Comparison of ENCODE assay signal across 30 cellular contexts in genomic region chr3:181354140-181354539, GRCh38.
DNase-seq lines count a peak whose midpoint lies in the region; ATAC-seq, FAIRE-seq and TF ChIP-seq lines count a peak whose summit lies in the region.
"Had no signal": no experiment of that assay in that cellular context is flagged by ENCODE, and none has a peak within 500 bp of the region (broad histone marks: within the 10 kb centered on the region; RNA-seq: fewer than 3 reads in every experiment).

No MANE protein-coding gene starts in this region.

- H3K9me2 ChIP-seq in PC-3 (replicated peaks; ENCODE audit: low read length) = no peaks in the 10 kb centered on the region

- no peaks in the 10 kb centered on the region for H3K9me3 Mint-ChIP-seq in H9
- H3K9me3 Mint-ChIP-seq: CD8-positive, alpha-beta T cell had no signal

- H3K9ac ChIP-seq in H9 (ENCODE audit: extremely low read depth, insufficient read length, low read length) (no peak overlapping the region), KMS-11 (no peak overlapping the region), PC-3 (ENCODE audit: low read length) (no peak overlapping the region), keratinocyte (ENCODE audit: control insufficient read depth, extremely low read depth, insufficient read depth, low read length) (no peak overlapping the region)
- H3K9ac ChIP-seq: GM23248 had no signal

- no peak overlapping the region for H3T11ph ChIP-seq in H9 (ENCODE audit: low read length)

- H3K27ac Mint-ChIP-seq in H9 = no peak overlapping the region
- H3K27ac Mint-ChIP-seq: B cell; CD8-positive, alpha-beta T cell had no signal

- no peak overlapping the region for H2AFZ ChIP-seq in H9 (ENCODE audit: low read length)
- no peak overlapping the region for H2AFZ ChIP-seq in KMS-11 (ENCODE audit: low read depth)
- H2AFZ ChIP-seq in PC-3 (ENCODE audit: low read length) = no peak overlapping the region
- no peak overlapping the region for H2AFZ ChIP-seq in keratinocyte (ENCODE audit: control insufficient read depth, low read length)
- H2AFZ ChIP-seq: GM23248 had no signal

- H3K14ac ChIP-seq in H9 (ENCODE audit: insufficient read depth, low read length) = no peak overlapping the region

- H4K5ac ChIP-seq in H9 (ENCODE audit: insufficient read length, low read depth, low read length) = no peak overlapping the region

- no peak overlapping the region for H4K8ac ChIP-seq in H9 (replicated peaks; ENCODE audit: insufficient read length, low read depth, low read length)

- H2BK120ac ChIP-seq in H9 (ENCODE audit: low read depth, low read length, poor library complexity, severe bottlenecking) = no peak overlapping the region

- H3K27me3 Mint-ChIP-seq in H9 (ENCODE audit: low read depth) = no peaks in the 10 kb centered on the region
- H3K27me3 Mint-ChIP-seq: B cell had no signal

- no peaks in the 10 kb centered on the region for H3K23me2 ChIP-seq in H9 (ENCODE audit: insufficient read length, low read depth, low read length, poor library complexity, severe bottlenecking)

- no peak overlapping the region for H3K56ac ChIP-seq in H9 (ENCODE audit: insufficient read length, low read depth, low read length)

- no peaks in the 10 kb centered on the region for H3K79me1 ChIP-seq in H9 (ENCODE audit: insufficient read depth, low read depth, low read length, poor library complexity, severe bottlenecking)

- FAIRE-seq in keratinocyte (lab: Jason Lieb, UNC) = no peak
- FAIRE-seq: GM12892, GM19239 had no signal

- no peak overlapping the region for H3K23ac ChIP-seq in H9 (ENCODE audit: insufficient read length, low read depth, low read length)

- no TSS peak for BruUV-seq in PC-3 (replicated peaks; lab: Mats Ljungman, UMichigan)

- DNase-seq in H9 (no peak), PC-3 (no peak), keratinocyte (ENCODE audit: low read depth, low spot score) (no peak)
- DNase-seq in activated effector memory CD4-positive, alpha-beta T cell treated with anti-CD3 and anti-CD28 coated beads, Interleukin-2, amount 50 U/mL, for 16 hours = no peak
- DNase-seq in stimulated activated CD4-positive, alpha-beta T cell treated with anti-CD3 and anti-CD28 coated beads, Interleukin-4, amount 100 ng/mL, for 4 hours = no peak
- DNase-seq: Calu3; CD8-positive, alpha-beta T cell; DMS79 treated with DMSO at 0.1 percent for 48 hours; GM23248; IMR-90; KG1; MV-4-11; NCI-H1105; NCI-H1436 treated with DMSO at 0.1 percent for 48 hours; NCI-H2029; NCI-H446 treated with DMSO at 0.1 percent for 48 hours; NCI-H526; NCI-H82; NK-92 treated with Interleukin-12 subunit alpha and Interleukin-12 subunit beta, amount 100 ng/mL, for 24 hours; SIG-M5 had no signal

- no peak overlapping the region for H2AK5ac ChIP-seq in H9 (ENCODE audit: insufficient read length, low read length)

- H2BK12ac ChIP-seq in H9 (ENCODE audit: insufficient read length, low read depth, low read length) = no peak overlapping the region

- H2BK15ac ChIP-seq in H9 (ENCODE audit: low read depth, low read length) = no peak overlapping the region

- H2BK20ac ChIP-seq in H9 (ENCODE audit: low read depth, low read length, poor library complexity, severe bottlenecking) = no peak overlapping the region

- no peaks in the 10 kb centered on the region for H3K9me1 ChIP-seq in keratinocyte (ENCODE audit: control insufficient read depth, extremely low read depth, insufficient read depth, low read length)

- ATAC-seq in PC-3 (no peak), GM21381 (IDR thresholded peaks at IDR 0.05; ENCODE audit: unreplicated experiment) (no peak)
- ATAC-seq: CD8-positive, alpha-beta T cell; Panc1 had no signal

- H3K79me2 ChIP-seq in H9 (ENCODE audit: insufficient read depth, low read length) = no peaks in the 10 kb centered on the region
- no peaks in the 10 kb centered on the region for H3K79me2 ChIP-seq in KMS-11 (ENCODE audit: insufficient read depth, low read depth)
- no peaks in the 10 kb centered on the region for H3K79me2 ChIP-seq in PC-3 (ENCODE audit: low read length)
- no peaks in the 10 kb centered on the region for H3K79me2 ChIP-seq in keratinocyte (ENCODE audit: control insufficient read depth, insufficient read depth, low read length)

- H3K36me3 ChIP-seq in KMS-11 (ENCODE audit: insufficient read depth) = no peaks in the 10 kb centered on the region
- no peaks in the 10 kb centered on the region for H3K36me3 ChIP-seq in PC-3 (ENCODE audit: low read depth, low read length)
- no peaks in the 10 kb centered on the region for H3K36me3 ChIP-seq in keratinocyte (ENCODE audit: control insufficient read depth in 2 of 2, extremely low read depth in 1 of 2, insufficient read depth in 2 of 2, low read length in 2 of 2)
- H3K36me3 ChIP-seq: HAP-1 had no signal

- intact Hi-C loops in PC-3 (cut with micrococcal nuclease) = no loop called here

- H3K4me1 ChIP-seq in H9 (ENCODE audit: insufficient read depth, low read length) = no peaks in the 10 kb centered on the region
- H3K4me1 ChIP-seq in KMS-11 (ENCODE audit: low read depth, poor library complexity, severe bottlenecking) = no peaks in the 10 kb centered on the region
- H3K4me1 ChIP-seq in PC-3 (ENCODE audit: insufficient read depth, low read length) = no peaks in the 10 kb centered on the region
- H3K4me1 ChIP-seq in keratinocyte (ENCODE audit: control insufficient read depth, extremely low read depth, insufficient read depth, low read length) = no peaks in the 10 kb centered on the region

- H3K18ac ChIP-seq in H9 (ENCODE audit: insufficient read length, low read depth, low read length) = no peak overlapping the region

- no peaks in the 10 kb centered on the region for H3K4me1 Mint-ChIP-seq in H9
- H3K4me1 Mint-ChIP-seq: B cell had no signal

- TF ChIP-seq CTCF in H9 (conservative IDR thresholded peaks at IDR 0.05) (peak; percentile 33; the same call in 1 of the 3 replicates), KMS-11 (conservative IDR thresholded peaks at IDR 0.05; ENCODE audit: low read depth, low read length) (0 out of 2 replicates have a peak, but pooled peaks have one; percentile 20), PC-3 (conservative IDR thresholded peaks at IDR 0.05; ENCODE audit: low read depth, low read length) (0 out of 2 replicates have a peak, but pooled peaks have one; percentile 25), keratinocyte (optimal IDR thresholded peaks at IDR 0.05 in 1 of 3, IDR thresholded peaks at IDR 0.05 in 1 of 3, conservative IDR thresholded peaks at IDR 0.05 in 1 of 3; ENCODE audit: extremely low read depth in 1 of 3, insufficient read depth in 2 of 3, low read length in 3 of 3) (peak; percentile 10 to 32 (median 25))

- H3K4me3 ChIP-seq in KMS-11 (IDR thresholded peaks at IDR 0.05; ENCODE audit: insufficient read depth, low read depth, low read length) (no peak overlapping the region), PC-3 (ENCODE audit: low read length) (no peak overlapping the region), keratinocyte (ENCODE audit: control insufficient read depth in 2 of 3, extremely low read depth in 1 of 3, insufficient read depth in 2 of 3, low read depth in 1 of 3, low read length in 3 of 3) (no peak overlapping the region)
- H3K4me3 ChIP-seq: GM23248, HAP-1, SK-N-MC had no signal

- H4K91ac ChIP-seq in H9 (ENCODE audit: insufficient read length, low read depth, low read length) = no peak overlapping the region

- no peaks in the 10 kb centered on the region for H4K20me1 ChIP-seq in H9 (ENCODE audit: control insufficient read depth, insufficient read depth, insufficient read length)
- H4K20me1 ChIP-seq in KMS-11 (ENCODE audit: insufficient read depth) = no peaks in the 10 kb centered on the region
- no peaks in the 10 kb centered on the region for H4K20me1 ChIP-seq in PC-3 (ENCODE audit: low read length)
- H4K20me1 ChIP-seq in keratinocyte (ENCODE audit: control insufficient read depth, extremely low read depth, insufficient read depth, low read length) = no peaks in the 10 kb centered on the region

- H3F3A ChIP-seq in PC-3 (ENCODE audit: low read length, unreplicated experiment) = no peaks in the 10 kb centered on the region

- no peak overlapping the region for H3K4me3 Mint-ChIP-seq in H9
- H3K4me3 Mint-ChIP-seq: B cell; CD8-positive, alpha-beta T cell had no signal

- no peak overlapping the region for H2BK5ac ChIP-seq in H9 (ENCODE audit: insufficient read length, low read length)

- no peaks in the 10 kb centered on the region for H3K36me3 Mint-ChIP-seq in H9 (ENCODE audit: insufficient read depth in 1 of 3, low read depth in 3 of 3)
- H3K36me3 Mint-ChIP-seq: CD8-positive, alpha-beta T cell had no signal

- no peaks in the 10 kb centered on the region for H3K27me3 ChIP-seq in H9 (ENCODE audit: insufficient read depth, low read length)
- no peaks in the 10 kb centered on the region for H3K27me3 ChIP-seq in KMS-11 (ENCODE audit: insufficient read depth, low read depth)
- no peaks in the 10 kb centered on the region for H3K27me3 ChIP-seq in PC-3 (ENCODE audit: low read length)
- H3K27me3 ChIP-seq in keratinocyte (ENCODE audit: control insufficient read depth, extremely low read depth, insufficient read depth, low read length) = no peaks in the 10 kb centered on the region

- H3K9me3 ChIP-seq in H9 (ENCODE audit: control insufficient read depth, low read depth, low read length) = no peaks in the 10 kb centered on the region
- H3K9me3 ChIP-seq in PC-3 (ENCODE audit: low read length) = no peaks in the 10 kb centered on the region
- no peaks in the 10 kb centered on the region for H3K9me3 ChIP-seq in keratinocyte (ENCODE audit: control insufficient read depth, low read depth, low read length)
- H3K9me3 ChIP-seq: HAP-1 had no signal

- POLR2A ChIA-PET in PC-3 (lab: Charles Lee; ENCODE audit: unreplicated experiment) = no interaction called here

- no peak overlapping the region for H3K27ac ChIP-seq in H9 (ENCODE audit: insufficient read length, low read depth, low read length)
- no peak overlapping the region for H3K27ac ChIP-seq in KMS-11
- H3K27ac ChIP-seq in PC-3 (ENCODE audit: low read length) = no peak overlapping the region
- no peak overlapping the region for H3K27ac ChIP-seq in keratinocyte (ENCODE audit: control insufficient read depth, insufficient read depth, low read length)
- H3K27ac ChIP-seq: C4-2B, GM23248, RWPE1, SK-N-MC had no signal

- H3K4me2 ChIP-seq in H9 (ENCODE audit: insufficient read depth, insufficient read length, low read length) (no peak overlapping the region), KMS-11 (no peak overlapping the region), PC-3 (ENCODE audit: low read length) (no peak overlapping the region), keratinocyte (ENCODE audit: control insufficient read depth, extremely low read depth, insufficient read depth, low read depth, low read length) (no peak overlapping the region)

- H3K4ac ChIP-seq in H9 (ENCODE audit: low read depth, low read length) = no peak overlapping the region

- CTCF ChIA-PET in PC-3 (lab: Charles Lee) = no interaction called here

- dilution Hi-C loops in keratinocyte (cut with MboI; ENCODE audit: extremely low pct_ligation_motif_present, low sequenced_read_pairs) = no loop called here
